23 cellular contexts compared by ENCODE assay signal in the genomic region with DNA sequence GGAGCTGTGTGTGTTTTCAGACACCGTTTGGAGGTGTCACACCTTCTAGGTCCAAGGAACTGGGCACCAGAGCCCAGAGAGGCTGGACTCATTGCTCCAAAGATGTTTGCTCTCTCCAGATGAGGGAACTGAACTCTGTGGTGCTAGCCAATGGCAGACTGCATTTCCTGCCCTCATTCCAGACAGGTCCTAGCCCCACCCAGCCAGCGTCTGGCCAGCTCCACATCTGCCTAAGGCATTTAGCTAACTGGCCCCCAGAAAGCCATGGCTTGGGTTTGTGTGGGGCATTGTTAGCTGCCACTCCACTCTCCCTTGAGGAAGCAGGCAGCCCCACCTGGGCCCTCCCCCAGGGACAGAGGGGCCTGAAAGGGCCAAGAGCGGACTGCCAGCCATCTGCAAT. TPM values are rescaled to one million over a fixed set of nuclear protein-coding genes. Genes with fewer than 3 reads are reported as not detected.
DNase-seq lines count a peak whose midpoint lies in the region; ATAC-seq, FAIRE-seq and TF ChIP-seq lines count a peak whose summit lies in the region.
"Had no signal": no experiment of that assay in that cellular context is flagged by ENCODE, and none has a peak within 500 bp of the region (broad histone marks: within the 10 kb centered on the region; RNA-seq: fewer than 3 reads in every experiment).

No MANE protein-coding gene starts in this region.

- ATAC-seq in HepG2 = peak; percentile 63
- no peak for ATAC-seq in right lobe of liver
- ATAC-seq in HG02870 (IDR thresholded peaks at IDR 0.05; ENCODE audit: unreplicated experiment) = no peak
- ATAC-seq: activated T-cell treated with anti-CD3 and anti-CD28 coated beads, Interleukin-2, amount 50 U/mL, for 72 hours; GM12878 had no signal

- peaks cover 30% of the 10 kb centered on the region for H3K4me1 ChIP-seq in HepG2 (ENCODE audit: insufficient read depth, low read length)
- H3K4me1 ChIP-seq in right lobe of liver = no peaks in the 10 kb centered on the region
- H3K4me1 ChIP-seq in astrocyte (ENCODE audit: insufficient read depth, low read length) = peaks cover 8% of the 10 kb centered on the region
- H3K4me1 ChIP-seq: Peyer's patch had no signal

- TF ChIP-seq CTCF in HepG2 (CRISPR knock-in tag; IDR thresholded peaks at IDR 0.05) = no peak
- no peak for TF ChIP-seq CTCF in right lobe of liver (IDR thresholded peaks at IDR 0.05)
- no peak for TF ChIP-seq CTCF in astrocyte (IDR thresholded peaks at IDR 0.05; ENCODE audit: insufficient read depth, low read depth, low read length)
- no peak for TF ChIP-seq CTCF in mesothelial cell of epicardium (IDR thresholded peaks at IDR 0.05; ENCODE audit: unreplicated experiment)

- H3K36me3 Mint-ChIP-seq in astrocyte (ENCODE audit: low read depth, unreplicated experiment) (no peaks in the 10 kb centered on the region), mesothelial cell of epicardium (peaks cover 9% of the 10 kb centered on the region)
- H3K36me3 Mint-ChIP-seq: activated naive CD4-positive, alpha-beta T cell treated with anti-CD3 and anti-CD28 coated beads, Interleukin-2, amount 10 ng/mL, durations not matched to agents 7 days and 5 days; CD14-positive monocyte had no signal

- 25% methylated on average over 1 of the region's 3 CpGs for WGBS in HepG2 (ENCODE audit: low lambda C conversion rate)
- 27% methylated on average over 3 of the region's 3 CpGs for WGBS in right lobe of liver (ENCODE audit: insufficient coverage, low coverage, low lambda C conversion rate, missing lambda C conversion rate)

- H3K9ac ChIP-seq in HepG2 (ENCODE audit: insufficient read depth, low read depth, low read length) (no peak overlapping the region), astrocyte (ENCODE audit: low read length) (no peak overlapping the region)
- H3K9ac ChIP-seq: KMS-11 had no signal

- TF ChIP-seq EP300 in HepG2 (IDR thresholded peaks at IDR 0.05; ENCODE audit: low read depth in 2 of 2, low read length in 2 of 2) (no peak), HepG2 (CRISPR knock-in tag; IDR thresholded peaks at IDR 0.05; ENCODE audit: borderline replicate concordance) (no peak)

- H3K4me1 Mint-ChIP-seq in astrocyte (ENCODE audit: low read depth, unreplicated experiment) = peaks cover 17% of the 10 kb centered on the region
- H3K4me1 Mint-ChIP-seq in mesothelial cell of epicardium = peaks cover 39% of the 10 kb centered on the region
- H3K4me1 Mint-ChIP-seq: activated naive CD4-positive, alpha-beta T cell treated with anti-CD3 and anti-CD28 coated beads, Interleukin-2, amount 10 ng/mL, durations not matched to agents 7 days and 5 days; CD14-positive monocyte had no signal

- no peaks in the 10 kb centered on the region for H3K9me3 Mint-ChIP-seq in astrocyte (ENCODE audit: unreplicated experiment)
- H3K9me3 Mint-ChIP-seq in mesothelial cell of epicardium = peaks cover 11% of the 10 kb centered on the region
- H3K9me3 Mint-ChIP-seq: activated naive CD4-positive, alpha-beta T cell treated with anti-CD3 and anti-CD28 coated beads, Interleukin-2, amount 10 ng/mL, durations not matched to agents 7 days and 5 days had no signal

- TF ChIP-seq POLR2A in HepG2 (IDR thresholded peaks at IDR 0.05; ENCODE audit: insufficient read depth in 1 of 2, low read depth in 2 of 2, low read length in 2 of 2) = no peak
- no peak for TF ChIP-seq POLR2A in right lobe of liver (IDR thresholded peaks at IDR 0.05)

- H4K20me1 ChIP-seq in HepG2 (ENCODE audit: insufficient read depth, low read length) (no peaks in the 10 kb centered on the region), astrocyte (ENCODE audit: insufficient read depth, low read length) (no peaks in the 10 kb centered on the region)

- H3K27ac ChIP-seq in HepG2 (ENCODE audit: extremely low read length, insufficient read depth, low read length) (no peak overlapping the region), right lobe of liver (no peak overlapping the region), astrocyte (ENCODE audit: low read depth, low read length) (no peak overlapping the region)
- H3K27ac ChIP-seq: KMS-11, Peyer's patch had no signal

- H3K79me2 ChIP-seq in HepG2 (ENCODE audit: insufficient read depth, low read length) = no peaks in the 10 kb centered on the region
- peaks cover 19% of the 10 kb centered on the region for H3K79me2 ChIP-seq in astrocyte (ENCODE audit: insufficient read depth, low read length)

- no peak for DNase-seq in HepG2 (ENCODE audit: low spot score)
- no peak for DNase-seq in right lobe of liver
- no peak for DNase-seq in astrocyte (ENCODE audit: low read depth)
- DNase-seq in mesothelial cell of epicardium (ENCODE audit: low spot score in 2 of 2, unreplicated experiment in 2 of 2) = no peak
- no peak for DNase-seq in T1000 (lab: John Stamatoyannopoulos, UW)
- no peak for DNase-seq in NCI-H526 (lab: John Stamatoyannopoulos, UW)
- DNase-seq in stimulated activated CD4-positive, alpha-beta T cell treated with anti-CD3 and anti-CD28 coated beads, Interleukin-2, amount 100 ng/mL, for 48 hours = no peak
- DNase-seq: activated CD8-positive, alpha-beta memory T cell treated with anti-CD3 and anti-CD28 coated beads for 24 hours; activated naive CD4-positive, alpha-beta T cell treated with anti-CD3 and anti-CD28 coated beads, Interleukin-2, amount 10 ng/mL, durations not matched to agents 7 days and 5 days; activated T-cell treated with anti-CD3 and anti-CD28 coated beads, Interleukin-2, amount 50 U/mL, for 72 hours; aorta; cerebellar nuclear complex; effector CD8-positive, alpha-beta T cell; GOT3; NCI-H1694 treated with DMSO at 0.1 percent for 48 hours; NCI-H2227 treated with DMSO at 0.1 percent for 48 hours; Peyer's patch; stimulated activated CD8-positive, alpha-beta memory T cell treated with anti-CD3 and anti-CD28 coated beads, Interleukin-4, amount 100 ng/mL, for 48 hours had no signal

- intact Hi-C loops in HepG2 (cut with micrococcal nuclease; ENCODE audit: unreplicated experiment) (loop anchor here (2.0 kb wide), 1 partner anchor 46 kb away; no protein-coding TSS in a partner anchor), right lobe of liver (cut with DNase I) (no loop called here)

- POLR2A ChIA-PET in HepG2 (lab: Yijun Ruan, JAX) = no interaction called here

- peak overlapping the region; percentile 26 for H3K27ac Mint-ChIP-seq in astrocyte (ENCODE audit: unreplicated experiment)
- H3K27ac Mint-ChIP-seq in mesothelial cell of epicardium = peak overlapping the region; percentile 73
- H3K27ac Mint-ChIP-seq: activated naive CD4-positive, alpha-beta T cell treated with anti-CD3 and anti-CD28 coated beads, Interleukin-2, amount 10 ng/mL, durations not matched to agents 7 days and 5 days; activated T-cell treated with anti-CD3 and anti-CD28 coated beads, Interleukin-2, amount 50 U/mL, for 72 hours had no signal

- H3K4me2 ChIP-seq in HepG2 (ENCODE audit: low read depth, low read length) (peak overlapping the region; percentile 51), astrocyte (ENCODE audit: low read length) (no peak overlapping the region)
- H3K4me2 ChIP-seq: KMS-11 had no signal

- no peaks in the 10 kb centered on the region for H3K36me3 ChIP-seq in HepG2 (replicated peaks in 1 of 2; ENCODE audit: control insufficient read depth in 1 of 2, insufficient read depth in 2 of 2, low read length in 2 of 2)
- no peaks in the 10 kb centered on the region for H3K36me3 ChIP-seq in right lobe of liver
- H3K36me3 ChIP-seq in astrocyte (ENCODE audit: insufficient read depth, low read length) = no peaks in the 10 kb centered on the region
- H3K36me3 ChIP-seq: Peyer's patch had no signal

- H3K4me3 Mint-ChIP-seq in astrocyte (ENCODE audit: unreplicated experiment) = no peak overlapping the region
- H3K4me3 Mint-ChIP-seq in mesothelial cell of epicardium = no peak overlapping the region
- H3K4me3 Mint-ChIP-seq: activated naive CD4-positive, alpha-beta T cell treated with anti-CD3 and anti-CD28 coated beads, Interleukin-2, amount 10 ng/mL, durations not matched to agents 7 days and 5 days; activated T-cell treated with anti-CD3 and anti-CD28 coated beads, Interleukin-2, amount 50 U/mL, for 72 hours; CD14-positive monocyte had no signal

- no peak for TF ChIP-seq RAD21 in HepG2 (CRISPR knock-in tag; IDR thresholded peaks at IDR 0.05)

- FAIRE-seq in HepG2 (lab: Jason Lieb, UNC) (no peak), astrocyte (lab: Jason Lieb, UNC) (peak; percentile 49)
- FAIRE-seq: GM12878 had no signal

- no peaks in the 10 kb centered on the region for H3K27me3 Mint-ChIP-seq in astrocyte (ENCODE audit: low read depth, unreplicated experiment)
- no peaks in the 10 kb centered on the region for H3K27me3 Mint-ChIP-seq in mesothelial cell of epicardium (ENCODE audit: low read depth)

- no TSS peak for BruUV-seq in HepG2 (replicated peaks; lab: Mats Ljungman, UMichigan)

- H3K27me3 ChIP-seq in HepG2 (ENCODE audit: control insufficient read depth in 1 of 2, insufficient read depth in 2 of 2, low read length in 2 of 2) (no peaks in the 10 kb centered on the region), right lobe of liver (no peaks in the 10 kb centered on the region), astrocyte (ENCODE audit: insufficient read depth, low read length) (no peaks in the 10 kb centered on the region)
- H3K27me3 ChIP-seq: Peyer's patch had no signal

- no peak overlapping the region for H2AFZ ChIP-seq in HepG2 (ENCODE audit: low read length)
- H2AFZ ChIP-seq in astrocyte (ENCODE audit: low read depth, low read length) = no peak overlapping the region

- H3K4me3 ChIP-seq in HepG2 (replicated peaks in 1 of 3; ENCODE audit: insufficient read depth in 1 of 3, low read depth in 2 of 3, low read length in 3 of 3) = peak overlapping the region in 1 of 3 experiments; percentile 4; a peak in 1 of 6 replicates
- no peak overlapping the region for H3K4me3 ChIP-seq in right lobe of liver
- no peak overlapping the region for H3K4me3 ChIP-seq in astrocyte (ENCODE audit: insufficient read depth, low read depth, low read length)
- H3K4me3 ChIP-seq: GM12878, Peyer's patch had no signal

- no peaks in the 10 kb centered on the region for H3K9me3 ChIP-seq in HepG2 (ENCODE audit: low read length)
- no peaks in the 10 kb centered on the region for H3K9me3 ChIP-seq in right lobe of liver
- no peaks in the 10 kb centered on the region for H3K9me3 ChIP-seq in astrocyte (ENCODE audit: insufficient read depth, low read depth, low read length)
- H3K9me3 ChIP-seq: Peyer's patch had no signal

- CTCF ChIA-PET in HepG2 (lab: Yijun Ruan, JAX; ENCODE audit: low intra/inter-chr PET ratio, low total read pairs) = no interaction called here

- in situ Hi-C loops in HepG2 (cut with HindIII; ENCODE audit: extremely low pct_ligation_motif_present, low pct_unique_long_range_greater_than_20kb) = no loop called here

RNA-seq across cellular contexts. Expression of a gene that starts 11.4 kb away (rescaled TPM):
- total RNA-seq in HepG2 (2016; rRNA removed; fragmentation: Illumina TruSeq; extraction: Trizol) (0.59 and 0.62 TPM in 2 replicates), right lobe of liver (1 to 10 TPM in 1 of 6 experiments, under 1 TPM in 5; 0.51 to 1.4 (median 0.77) TPM), astrocyte (18.0 and 18.6 TPM in 2 replicates), mesothelial cell of epicardium (38.4 to 39.9 TPM (median 39.1 TPM) in 3 replicates)
- total RNA-seq in HepG2 (2016; cell fraction: cytosol; rRNA removed; fragmentation: Illumina TruSeq; extraction: Trizol; ENCODE audit: low read depth) = 0.10 and 0.18 TPM in 2 replicates
- total RNA-seq in HepG2 (2016; cell fraction: insoluble cytoplasmic fraction; rRNA removed; fragmentation: Illumina TruSeq; extraction: Trizol) = 0.49 and 0.61 TPM in 2 replicates
- 0.56 and 0.59 TPM in 2 replicates for total RNA-seq in HepG2 (2016; cell fraction: membrane; rRNA removed; fragmentation: Illumina TruSeq; extraction: Trizol)
- total RNA-seq in HepG2 (2016; cell fraction: nucleus; rRNA removed; fragmentation: Illumina TruSeq; extraction: Trizol) = 0.44 and 0.65 TPM in 2 replicates
- polyA plus RNA-seq in HepG2 (2011; rRNA removed) = 0.36 and 0.42 TPM in 2 replicates
- polyA plus RNA-seq in HepG2 (2011; cell fraction: cytosol; rRNA removed) = 0.23 and 0.25 TPM in 2 replicates
- polyA plus RNA-seq in HepG2 (2011; cell fraction: nucleus; rRNA removed) = 1.3 and 1.4 TPM in 2 replicates
- polyA plus RNA-seq in HepG2 (2012) = 1.4 TPM in 2 replicates
- 0.10 and 0.20 TPM in 2 replicates for polyA plus RNA-seq in HepG2 (2016; cell fraction: cytosol; fragmentation: Illumina TruSeq; extraction: Trizol; ENCODE audit: low read depth)
- polyA plus RNA-seq in HepG2 (2016; cell fraction: insoluble cytoplasmic fraction; fragmentation: Illumina TruSeq; extraction: Trizol; ENCODE audit: low read depth) = 1.1 and 1.4 TPM in 2 replicates
- 0.59 and 0.68 TPM in 2 replicates for polyA plus RNA-seq in HepG2 (2016; cell fraction: membrane; fragmentation: Illumina TruSeq; extraction: Trizol; ENCODE audit: low read depth)
- polyA plus RNA-seq in HepG2 (2016; cell fraction: nucleus; fragmentation: Illumina TruSeq; extraction: Trizol; ENCODE audit: insufficient read depth, low read depth) = 2.4 and 2.6 TPM in 2 replicates
- polyA minus RNA-seq in HepG2 (2011; rRNA and poly(A)+ RNA removed; ENCODE audit: low replicate concordance) = 0.40 and 2.0 TPM in 2 replicates
- 0.26 and 0.69 TPM in 2 replicates for polyA minus RNA-seq in HepG2 (2011; cell fraction: cytosol; rRNA and poly(A)+ RNA removed)
- polyA minus RNA-seq in HepG2 (2011; cell fraction: nucleus; rRNA and poly(A)+ RNA removed) = 0.37 and 0.39 TPM in 2 replicates
- total RNA-seq: mononuclear cell had no signal

RNA-seq across cellular contexts. Expression of a gene that starts 44.5 kb away (rescaled TPM):
- total RNA-seq in HepG2 (2016; rRNA removed; fragmentation: Illumina TruSeq; extraction: Trizol) = 31.6 and 35.5 TPM in 2 replicates
- 6.4 and 7.6 TPM in 2 replicates for total RNA-seq in HepG2 (2016; cell fraction: cytosol; rRNA removed; fragmentation: Illumina TruSeq; extraction: Trizol; ENCODE audit: low read depth)
- 29.7 and 37.6 TPM in 2 replicates for total RNA-seq in HepG2 (2016; cell fraction: insoluble cytoplasmic fraction; rRNA removed; fragmentation: Illumina TruSeq; extraction: Trizol)
- 15.9 and 18.8 TPM in 2 replicates for total RNA-seq in HepG2 (2016; cell fraction: membrane; rRNA removed; fragmentation: Illumina TruSeq; extraction: Trizol)
- total RNA-seq in HepG2 (2016; cell fraction: nucleus; rRNA removed; fragmentation: Illumina TruSeq; extraction: Trizol) = 15.9 and 16.1 TPM in 2 replicates
- polyA plus RNA-seq in HepG2 (2011; rRNA removed) = 9.5 and 10.9 TPM in 2 replicates
- 10.1 and 10.6 TPM in 2 replicates for polyA plus RNA-seq in HepG2 (2011; cell fraction: cytosol; rRNA removed)
- polyA plus RNA-seq in HepG2 (2011; cell fraction: nucleus; rRNA removed) = 7.3 and 7.7 TPM in 2 replicates
- polyA plus RNA-seq in HepG2 (2012) = 15.9 and 23.8 TPM in 2 replicates
- polyA plus RNA-seq in HepG2 (2016; cell fraction: cytosol; fragmentation: Illumina TruSeq; extraction: Trizol; ENCODE audit: low read depth) = 8.3 TPM in 2 replicates
- polyA plus RNA-seq in HepG2 (2016; cell fraction: insoluble cytoplasmic fraction; fragmentation: Illumina TruSeq; extraction: Trizol; ENCODE audit: low read depth) = 40.4 and 41.1 TPM in 2 replicates
- polyA plus RNA-seq in HepG2 (2016; cell fraction: membrane; fragmentation: Illumina TruSeq; extraction: Trizol; ENCODE audit: low read depth) = 16.0 and 17.7 TPM in 2 replicates
- 34.8 and 35.1 TPM in 2 replicates for polyA plus RNA-seq in HepG2 (2016; cell fraction: nucleus; fragmentation: Illumina TruSeq; extraction: Trizol; ENCODE audit: insufficient read depth, low read depth)
- 3.3 and 9.7 TPM in 2 replicates for polyA minus RNA-seq in HepG2 (2011; rRNA and poly(A)+ RNA removed; ENCODE audit: low replicate concordance)
- polyA minus RNA-seq in HepG2 (2011; cell fraction: cytosol; rRNA and poly(A)+ RNA removed) = 3.2 and 4.5 TPM in 2 replicates
- 3.2 and 3.7 TPM in 2 replicates for polyA minus RNA-seq in HepG2 (2011; cell fraction: nucleus; rRNA and poly(A)+ RNA removed)
- 10 to 100 TPM; 10.6 to 19.9 (median 15.7) TPM for total RNA-seq in right lobe of liver
- 25.5 and 28.7 TPM in 2 replicates for total RNA-seq in astrocyte
- total RNA-seq in mesothelial cell of epicardium = 25.1 to 28.4 TPM (median 26.5 TPM) in 3 replicates

RNA-seq across cellular contexts. Expression of a gene that starts 45.4 kb away (rescaled TPM):
- 32.6 and 51.2 TPM in 2 replicates for total RNA-seq in HepG2 (2016; rRNA removed; fragmentation: Illumina TruSeq; extraction: Trizol)
- total RNA-seq in HepG2 (2016; cell fraction: cytosol; rRNA removed; fragmentation: Illumina TruSeq; extraction: Trizol; ENCODE audit: low read depth) = 2.0 and 2.2 TPM in 2 replicates
- 31.0 and 49.0 TPM in 2 replicates for total RNA-seq in HepG2 (2016; cell fraction: insoluble cytoplasmic fraction; rRNA removed; fragmentation: Illumina TruSeq; extraction: Trizol)
- 8.2 and 8.6 TPM in 2 replicates for total RNA-seq in HepG2 (2016; cell fraction: membrane; rRNA removed; fragmentation: Illumina TruSeq; extraction: Trizol)
- total RNA-seq in HepG2 (2016; cell fraction: nucleus; rRNA removed; fragmentation: Illumina TruSeq; extraction: Trizol) = 26.1 and 26.6 TPM in 2 replicates
- 12.1 and 12.9 TPM in 2 replicates for polyA plus RNA-seq in HepG2 (2011; rRNA removed)
- 9.7 and 10.5 TPM in 2 replicates for polyA plus RNA-seq in HepG2 (2011; cell fraction: cytosol; rRNA removed)
- 13.3 and 14.3 TPM in 2 replicates for polyA plus RNA-seq in HepG2 (2011; cell fraction: nucleus; rRNA removed)
- polyA plus RNA-seq in HepG2 (2012) = 6.7 and 7.4 TPM in 2 replicates
- polyA plus RNA-seq in HepG2 (2016; cell fraction: cytosol; fragmentation: Illumina TruSeq; extraction: Trizol; ENCODE audit: low read depth) = 0.36 and 0.58 TPM in 2 replicates
- polyA plus RNA-seq in HepG2 (2016; cell fraction: insoluble cytoplasmic fraction; fragmentation: Illumina TruSeq; extraction: Trizol; ENCODE audit: low read depth) = 11.9 TPM in 2 replicates
- 1.0 and 1.4 TPM in 2 replicates for polyA plus RNA-seq in HepG2 (2016; cell fraction: membrane; fragmentation: Illumina TruSeq; extraction: Trizol; ENCODE audit: low read depth)
- 12.6 and 14.2 TPM in 2 replicates for polyA plus RNA-seq in HepG2 (2016; cell fraction: nucleus; fragmentation: Illumina TruSeq; extraction: Trizol; ENCODE audit: insufficient read depth, low read depth)
- 25.2 and 124 TPM in 2 replicates for polyA minus RNA-seq in HepG2 (2011; rRNA and poly(A)+ RNA removed; ENCODE audit: low replicate concordance)
- 17.9 and 21.2 TPM in 2 replicates for polyA minus RNA-seq in HepG2 (2011; cell fraction: cytosol; rRNA and poly(A)+ RNA removed)
- polyA minus RNA-seq in HepG2 (2011; cell fraction: nucleus; rRNA and poly(A)+ RNA removed) = 23.6 and 25.4 TPM in 2 replicates
- 10 to 100 TPM in 4 of 6 experiments, 1 to 10 TPM in 2; 7.8 to 14.0 (median 11.9) TPM for total RNA-seq in right lobe of liver
- total RNA-seq in astrocyte = 40.5 and 46.5 TPM in 2 replicates
- 41.3 to 45.0 TPM (median 42.0 TPM) in 3 replicates for total RNA-seq in mesothelial cell of epicardium
